8 cellular contexts compared by ENCODE assay signal in the genomic region with DNA sequence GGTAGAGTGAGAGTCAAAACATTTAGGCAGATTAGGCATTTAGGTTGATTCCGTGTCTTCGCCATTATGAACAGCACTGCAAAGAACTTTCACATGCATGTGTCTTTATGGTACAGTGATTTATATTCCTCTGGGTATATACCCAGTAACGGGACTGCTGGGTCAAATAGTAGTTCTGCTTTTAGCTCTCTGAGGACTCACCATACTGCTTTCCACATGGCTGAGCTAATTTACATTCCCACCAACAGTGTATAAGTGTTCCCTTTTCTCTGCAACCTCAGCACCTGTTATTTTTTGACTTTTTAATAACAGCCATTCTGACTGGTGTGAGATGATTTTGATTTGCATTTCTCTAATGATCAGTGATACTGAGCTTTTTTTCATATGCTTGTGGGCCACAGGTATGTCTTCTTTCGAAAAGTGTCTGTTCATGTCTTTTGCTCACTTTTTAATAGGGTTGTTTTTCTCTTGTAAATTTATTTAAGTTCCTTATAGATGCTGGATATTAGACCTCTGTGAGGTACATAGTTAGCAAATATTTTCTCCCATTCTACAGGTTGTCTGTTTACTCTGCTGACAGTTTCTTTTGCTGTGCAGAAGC.
DNase-seq lines count a peak whose midpoint lies in the region; ATAC-seq lines count a peak whose summit lies in the region.
"Not testable (repeated sequence)": the region's sequence is repeated elsewhere in the genome, so short reads cannot be mapped to it uniquely, and the experiment has no call there.

No MANE protein-coding gene starts in this region.

- peaks cover 14% of the 10 kb centered on the region for H3K4me1 Mint-ChIP-seq in activated naive CD8-positive, alpha-beta T cell treated with anti-CD3 and anti-CD28 coated beads, Interleukin-2, amount 50 U/mL, for 24 hours

- not testable (repeated sequence) for H3K27ac Mint-ChIP-seq in activated naive CD8-positive, alpha-beta T cell treated with anti-CD3 and anti-CD28 coated beads, Interleukin-2, amount 50 U/mL, for 24 hours

- peaks cover 19% of the 10 kb centered on the region for H3K4me1 ChIP-seq in BLaER1

- not testable (repeated sequence) for H3K9ac ChIP-seq in BLaER1

- peak overlapping the region; percentile 43 for H3K4me2 ChIP-seq in BLaER1

- H3K36me3 ChIP-seq in BLaER1, result not testable (repeated sequence)

- not testable (repeated sequence) for H3K27me3 Mint-ChIP-seq in activated naive CD8-positive, alpha-beta T cell treated with anti-CD3 and anti-CD28 coated beads, Interleukin-2, amount 50 U/mL, for 24 hours

- ATAC-seq in GM18508 (IDR thresholded peaks at IDR 0.05; ENCODE audit: insufficient read depth, unreplicated experiment) (peak; percentile 80), GM19324 (IDR thresholded peaks at IDR 0.05; ENCODE audit: low FRiP score, unreplicated experiment) (peak; percentile 84), GM21529 (IDR thresholded peaks at IDR 0.05; ENCODE audit: unreplicated experiment) (peak; percentile 82), HG02852 (IDR thresholded peaks at IDR 0.05; ENCODE audit: unreplicated experiment) (peak; percentile 93), HG03139 (IDR thresholded peaks at IDR 0.05; ENCODE audit: unreplicated experiment) (peak; percentile 76)
- ATAC-seq in activated naive CD8-positive, alpha-beta T cell treated with anti-CD3 and anti-CD28 coated beads, Interleukin-2, amount 50 U/mL, for 24 hours, result peak; percentile 46

- in situ Hi-C loops in KBM-7 (cut with MboI; ENCODE audit: low pct_unique_long_range_greater_than_20kb, low sequenced_read_pairs), result not testable (repeated sequence)

- not testable (repeated sequence) for H4K20me1 ChIP-seq in BLaER1

- peaks cover 44% of the 10 kb centered on the region for H3K9me3 ChIP-seq in BLaER1

- peak overlapping the region; percentile 18 for H3K4me3 Mint-ChIP-seq in activated naive CD8-positive, alpha-beta T cell treated with anti-CD3 and anti-CD28 coated beads, Interleukin-2, amount 50 U/mL, for 24 hours

- not testable (repeated sequence) for H3K27me3 ChIP-seq in BLaER1

- peak; percentile 70 for DNase-seq in KBM-7
- DNase-seq in activated naive CD8-positive, alpha-beta T cell treated with anti-CD3 and anti-CD28 coated beads, Interleukin-2, amount 50 U/mL, for 24 hours, result not testable (repeated sequence)

- H3K36me3 Mint-ChIP-seq in activated naive CD8-positive, alpha-beta T cell treated with anti-CD3 and anti-CD28 coated beads, Interleukin-2, amount 50 U/mL, for 24 hours (ENCODE audit: low read depth), result peaks cover 29% of the 10 kb centered on the region

- H3K27ac ChIP-seq in BLaER1, result peak overlapping the region; percentile 51

- H3K4me3 ChIP-seq in BLaER1, result 0 out of 2 replicates have a peak overlapping the region, but pooled peaks have one; percentile 22

- peaks cover 19% of the 10 kb centered on the region for H3K9me3 Mint-ChIP-seq in activated naive CD8-positive, alpha-beta T cell treated with anti-CD3 and anti-CD28 coated beads, Interleukin-2, amount 50 U/mL, for 24 hours
